Comparison of ENCODE assay signal across 12 cellular contexts in the genomic region with DNA sequence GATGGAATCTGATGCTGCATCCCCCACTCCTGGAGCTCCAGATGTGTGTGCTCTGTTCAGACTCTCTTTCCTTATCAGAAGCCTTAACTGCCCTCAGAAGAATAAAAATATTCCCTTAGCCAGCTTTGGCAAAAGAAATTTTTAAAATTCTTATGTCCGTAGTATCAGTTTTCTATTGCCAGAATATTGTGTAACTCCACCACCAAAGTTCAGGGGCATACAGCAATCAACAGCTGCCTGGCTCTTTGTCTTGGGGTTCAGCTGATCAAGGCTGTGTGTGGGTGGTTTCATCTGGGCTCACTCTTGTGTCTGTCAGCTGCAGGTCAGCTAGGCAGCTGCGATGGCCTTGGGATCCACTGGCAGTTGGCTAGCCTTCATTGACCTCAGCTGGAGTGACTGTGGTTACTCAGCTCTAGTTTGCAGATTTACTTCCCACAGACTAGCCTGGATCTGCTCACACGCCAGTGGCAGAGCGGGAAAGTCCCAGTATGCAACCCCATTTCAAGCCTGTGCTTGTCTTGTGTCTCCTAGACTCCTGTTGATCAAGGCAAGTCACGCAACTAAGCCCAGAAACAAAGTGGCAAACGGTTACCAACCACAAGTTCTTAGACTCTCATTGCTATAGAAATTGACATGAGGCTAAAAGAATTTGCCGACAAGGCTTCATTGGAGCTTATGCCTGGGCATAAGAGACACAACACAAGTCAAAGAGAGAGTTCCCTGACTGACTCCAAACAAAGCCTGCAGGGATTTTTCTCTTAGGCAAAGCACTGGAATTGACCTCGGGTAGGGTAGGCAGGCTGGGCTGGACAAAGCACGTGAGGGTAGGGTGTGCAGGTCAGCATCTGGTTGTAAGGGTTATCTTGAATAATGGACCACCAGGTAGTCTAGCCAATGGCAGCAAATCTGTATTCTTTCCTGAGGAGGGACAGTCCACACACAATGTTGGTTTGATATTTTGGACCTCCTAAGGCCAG. TPM values are rescaled to one million over a fixed set of nuclear protein-coding genes. Genes with fewer than 3 reads are reported as not detected.
A peak's percentile ranks its signal among the peaks of the same experiment; 100 is the strongest.
DNase-seq lines count a peak whose midpoint lies in the region; ATAC-seq, FAIRE-seq and TF ChIP-seq lines count a peak whose summit lies in the region.
"Had no signal": no experiment of that assay in that cellular context is flagged by ENCODE, and none has a peak within 500 bp of the region (broad histone marks: within the 10 kb centered on the region; RNA-seq: fewer than 3 reads in every experiment).

No MANE protein-coding gene starts in this region.

- H3K9me3 Mint-ChIP-seq in astrocyte (ENCODE audit: unreplicated experiment) = peaks cover 7% of the 10 kb centered on the region
- no peaks in the 10 kb centered on the region for H3K9me3 Mint-ChIP-seq in stimulated activated naive B cell treated with anti-CD40 and anti-IgM and Interleukin-4, amounts not matched to agents 10 μg/mL and 1 μg/mL and 100 μg/mL, for 72 hours
- H3K9me3 Mint-ChIP-seq: activated naive CD8-positive, alpha-beta T cell treated with anti-CD3 and anti-CD28 coated beads, Interleukin-2, amount 10 ng/mL, durations not matched to agents 7 days and 5 days had no signal

- no peak for TF ChIP-seq CTCF in astrocyte (IDR thresholded peaks at IDR 0.05; ENCODE audit: insufficient read depth, low read depth, low read length)

- peak overlapping the region; percentile 31 for H3K4me3 Mint-ChIP-seq in astrocyte (ENCODE audit: unreplicated experiment)
- H3K4me3 Mint-ChIP-seq in stimulated activated naive B cell treated with anti-CD40 and anti-IgM and Interleukin-4, amounts not matched to agents 10 μg/mL and 1 μg/mL and 100 μg/mL, for 72 hours = peak overlapping the region in 1 of 2 donors; percentile 33
- H3K4me3 Mint-ChIP-seq: activated naive CD8-positive, alpha-beta T cell treated with anti-CD3 and anti-CD28 coated beads, Interleukin-2, amount 10 ng/mL, durations not matched to agents 7 days and 5 days had no signal

- DNase-seq in astrocyte (ENCODE audit: low read depth) = peak; percentile 97
- peak; percentile 94 for DNase-seq in iris pigment epithelial cell (ENCODE audit: low read depth)
- no peak for DNase-seq in stimulated activated naive B cell treated with anti-CD40 and anti-IgM and Interleukin-4, amounts not matched to agents 10 μg/mL and 1 μg/mL and 100 μg/mL, for 72 hours
- no peak for DNase-seq in GM19239 (ENCODE audit: insufficient read length, low spot score)
- DNase-seq in globus pallidus (ENCODE audit: low spot score) = no peak
- no peak for DNase-seq in NCI-H187 treated with DMSO at 0.1 percent for 48 hours (lab: John Stamatoyannopoulos, UW)
- DNase-seq: activated naive CD8-positive, alpha-beta T cell treated with anti-CD3 and anti-CD28 coated beads, Interleukin-2, amount 10 ng/mL, durations not matched to agents 7 days and 5 days; PC-9; stimulated activated naive CD4-positive, alpha-beta T cell had no signal

- FAIRE-seq in astrocyte (lab: Jason Lieb, UNC) = no peak
- FAIRE-seq in GM19239 (lab: Jason Lieb, UNC) = no peak
- FAIRE-seq: GM18507 had no signal

- H3K27me3 ChIP-seq in astrocyte (ENCODE audit: insufficient read depth, low read length) = no peaks in the 10 kb centered on the region

- no peak overlapping the region for H3K4me3 ChIP-seq in astrocyte (ENCODE audit: insufficient read depth, low read depth, low read length)
- H3K4me3 ChIP-seq: PC-9 had no signal

- H3K27ac ChIP-seq in astrocyte (ENCODE audit: low read depth, low read length) = peak overlapping the region; percentile 73
- H3K27ac ChIP-seq: PC-9 had no signal

- H3K79me2 ChIP-seq in astrocyte (ENCODE audit: insufficient read depth, low read length) = no peaks in the 10 kb centered on the region

- H3K9ac ChIP-seq in astrocyte (ENCODE audit: low read length) = peak overlapping the region; percentile 57

- no peaks in the 10 kb centered on the region for H3K27me3 Mint-ChIP-seq in astrocyte (ENCODE audit: low read depth, unreplicated experiment)
- no peaks in the 10 kb centered on the region for H3K27me3 Mint-ChIP-seq in stimulated activated naive B cell treated with anti-CD40 and anti-IgM and Interleukin-4, amounts not matched to agents 10 μg/mL and 1 μg/mL and 100 μg/mL, for 72 hours
- H3K27me3 Mint-ChIP-seq: activated naive CD8-positive, alpha-beta T cell treated with anti-CD3 and anti-CD28 coated beads, Interleukin-2, amount 10 ng/mL, durations not matched to agents 7 days and 5 days had no signal

- H3K4me2 ChIP-seq in astrocyte (ENCODE audit: low read length) = no peak overlapping the region
- H3K4me2 ChIP-seq: PC-9 had no signal

- peak overlapping the region; percentile 75 for H3K27ac Mint-ChIP-seq in astrocyte (ENCODE audit: unreplicated experiment)
- H3K27ac Mint-ChIP-seq in stimulated activated naive B cell treated with anti-CD40 and anti-IgM and Interleukin-4, amounts not matched to agents 10 μg/mL and 1 μg/mL and 100 μg/mL, for 72 hours = peak overlapping the region; percentile 31
- H3K27ac Mint-ChIP-seq: activated naive CD8-positive, alpha-beta T cell treated with anti-CD3 and anti-CD28 coated beads, Interleukin-2, amount 10 ng/mL, durations not matched to agents 7 days and 5 days had no signal

- no peak overlapping the region for H2AFZ ChIP-seq in astrocyte (ENCODE audit: low read depth, low read length)
- H2AFZ ChIP-seq: PC-9 had no signal

- peaks cover 22% of the 10 kb centered on the region for H3K4me1 Mint-ChIP-seq in astrocyte (ENCODE audit: low read depth, unreplicated experiment)
- peaks cover 16 to 24% of the 10 kb centered on the region in 2 donors for H3K4me1 Mint-ChIP-seq in stimulated activated naive B cell treated with anti-CD40 and anti-IgM and Interleukin-4, amounts not matched to agents 10 μg/mL and 1 μg/mL and 100 μg/mL, for 72 hours

- peaks cover 2% of the 10 kb centered on the region for H3K9me3 ChIP-seq in astrocyte (ENCODE audit: insufficient read depth, low read depth, low read length)

- peaks cover 32% of the 10 kb centered on the region for H3K36me3 ChIP-seq in astrocyte (ENCODE audit: insufficient read depth, low read length)

- peaks cover 32% of the 10 kb centered on the region for H3K36me3 Mint-ChIP-seq in astrocyte (ENCODE audit: low read depth, unreplicated experiment)
- H3K36me3 Mint-ChIP-seq in stimulated activated naive B cell treated with anti-CD40 and anti-IgM and Interleukin-4, amounts not matched to agents 10 μg/mL and 1 μg/mL and 100 μg/mL, for 72 hours = peaks cover 37 to 49% of the 10 kb centered on the region in 2 donors

- H3K4me1 ChIP-seq in astrocyte (ENCODE audit: insufficient read depth, low read length) = peaks cover 20% of the 10 kb centered on the region

- no peaks in the 10 kb centered on the region for H4K20me1 ChIP-seq in astrocyte (ENCODE audit: insufficient read depth, low read length)

- ATAC-seq in HG02642 (IDR thresholded peaks at IDR 0.05; ENCODE audit: poor library complexity, unreplicated experiment) (peak; percentile 54), GM21423 (IDR thresholded peaks at IDR 0.05; ENCODE audit: unreplicated experiment) (no peak)
- ATAC-seq in stimulated activated naive B cell treated with anti-CD40 and anti-IgM and Interleukin-4, amounts not matched to agents 10 μg/mL and 1 μg/mL and 100 μg/mL, for 72 hours (replicated peaks) = peak; percentile 39 to 45

RNA-seq across cellular contexts. Expression of gene TMEM138, which starts 7.5 kb away (rescaled TPM):
- 32.9 and 36.8 TPM in 2 replicates for total RNA-seq in astrocyte

RNA-seq across cellular contexts. Expression of gene CYB561A3, which starts 8.0 kb away (rescaled TPM):
- total RNA-seq in astrocyte = 26.4 and 29.2 TPM in 2 replicates

RNA-seq across cellular contexts. Expression of gene TMEM216, which starts 22.7 kb away (rescaled TPM):
- 7.8 and 8.3 TPM in 2 replicates for total RNA-seq in astrocyte

RNA-seq across cellular contexts. Expression of gene TKFC, which starts 36.6 kb away (rescaled TPM):
- total RNA-seq in astrocyte = 23.8 and 23.9 TPM in 2 replicates

RNA-seq across cellular contexts. Expression of gene DDB1, which starts 36.8 kb away (rescaled TPM):
- 222 and 251 TPM in 2 replicates for total RNA-seq in astrocyte

Comparison
In these comparisons a context has a peak if more than half of its experiments do, and no peak if none do; other contexts are left out.
1. DNase-seq: peak in astrocyte (single experiment) and iris pigment epithelial cell (single experiment); none in stimulated activated naive B cell treated with anti-CD40 and anti-IgM and Interleukin-4, amounts not matched to agents 10 μg/mL and 1 μg/mL and 100 μg/mL, for 72 hours (single experiment), GM19239 (single experiment), globus pallidus (single experiment) and NCI-H187 treated with DMSO at 0.1 percent for 48 hours (single experiment).